Comparison of ENCODE assay signal across 1 cellular context in the genomic region with DNA sequence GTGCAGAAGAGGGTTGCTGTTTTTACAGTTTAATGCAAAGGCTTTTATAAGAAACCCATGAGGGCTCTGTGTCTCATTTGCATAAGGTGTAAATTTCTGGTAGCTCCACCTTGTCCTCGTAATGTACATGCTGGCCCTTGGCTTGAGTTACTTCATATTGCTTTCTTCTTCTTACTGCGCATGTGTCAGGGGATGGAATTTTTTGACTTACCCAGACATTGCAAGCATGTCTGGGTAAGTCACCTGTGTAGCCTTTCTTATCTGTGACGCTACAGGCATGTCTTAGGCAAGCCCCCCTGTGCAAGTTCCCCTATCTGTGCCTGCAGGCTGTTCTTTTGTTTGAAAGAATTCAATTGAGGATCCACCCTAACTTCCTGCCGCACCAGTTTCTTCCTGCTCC.
TF ChIP-seq lines count a peak whose summit lies in the region.

No MANE protein-coding gene starts in this region.

TF ChIP-seq in GM23338, 12 proteins besides CTCF, POLR2A, EP300 and RAD21 (continued from another document):
- TF ChIP-seq, protein P1, sequence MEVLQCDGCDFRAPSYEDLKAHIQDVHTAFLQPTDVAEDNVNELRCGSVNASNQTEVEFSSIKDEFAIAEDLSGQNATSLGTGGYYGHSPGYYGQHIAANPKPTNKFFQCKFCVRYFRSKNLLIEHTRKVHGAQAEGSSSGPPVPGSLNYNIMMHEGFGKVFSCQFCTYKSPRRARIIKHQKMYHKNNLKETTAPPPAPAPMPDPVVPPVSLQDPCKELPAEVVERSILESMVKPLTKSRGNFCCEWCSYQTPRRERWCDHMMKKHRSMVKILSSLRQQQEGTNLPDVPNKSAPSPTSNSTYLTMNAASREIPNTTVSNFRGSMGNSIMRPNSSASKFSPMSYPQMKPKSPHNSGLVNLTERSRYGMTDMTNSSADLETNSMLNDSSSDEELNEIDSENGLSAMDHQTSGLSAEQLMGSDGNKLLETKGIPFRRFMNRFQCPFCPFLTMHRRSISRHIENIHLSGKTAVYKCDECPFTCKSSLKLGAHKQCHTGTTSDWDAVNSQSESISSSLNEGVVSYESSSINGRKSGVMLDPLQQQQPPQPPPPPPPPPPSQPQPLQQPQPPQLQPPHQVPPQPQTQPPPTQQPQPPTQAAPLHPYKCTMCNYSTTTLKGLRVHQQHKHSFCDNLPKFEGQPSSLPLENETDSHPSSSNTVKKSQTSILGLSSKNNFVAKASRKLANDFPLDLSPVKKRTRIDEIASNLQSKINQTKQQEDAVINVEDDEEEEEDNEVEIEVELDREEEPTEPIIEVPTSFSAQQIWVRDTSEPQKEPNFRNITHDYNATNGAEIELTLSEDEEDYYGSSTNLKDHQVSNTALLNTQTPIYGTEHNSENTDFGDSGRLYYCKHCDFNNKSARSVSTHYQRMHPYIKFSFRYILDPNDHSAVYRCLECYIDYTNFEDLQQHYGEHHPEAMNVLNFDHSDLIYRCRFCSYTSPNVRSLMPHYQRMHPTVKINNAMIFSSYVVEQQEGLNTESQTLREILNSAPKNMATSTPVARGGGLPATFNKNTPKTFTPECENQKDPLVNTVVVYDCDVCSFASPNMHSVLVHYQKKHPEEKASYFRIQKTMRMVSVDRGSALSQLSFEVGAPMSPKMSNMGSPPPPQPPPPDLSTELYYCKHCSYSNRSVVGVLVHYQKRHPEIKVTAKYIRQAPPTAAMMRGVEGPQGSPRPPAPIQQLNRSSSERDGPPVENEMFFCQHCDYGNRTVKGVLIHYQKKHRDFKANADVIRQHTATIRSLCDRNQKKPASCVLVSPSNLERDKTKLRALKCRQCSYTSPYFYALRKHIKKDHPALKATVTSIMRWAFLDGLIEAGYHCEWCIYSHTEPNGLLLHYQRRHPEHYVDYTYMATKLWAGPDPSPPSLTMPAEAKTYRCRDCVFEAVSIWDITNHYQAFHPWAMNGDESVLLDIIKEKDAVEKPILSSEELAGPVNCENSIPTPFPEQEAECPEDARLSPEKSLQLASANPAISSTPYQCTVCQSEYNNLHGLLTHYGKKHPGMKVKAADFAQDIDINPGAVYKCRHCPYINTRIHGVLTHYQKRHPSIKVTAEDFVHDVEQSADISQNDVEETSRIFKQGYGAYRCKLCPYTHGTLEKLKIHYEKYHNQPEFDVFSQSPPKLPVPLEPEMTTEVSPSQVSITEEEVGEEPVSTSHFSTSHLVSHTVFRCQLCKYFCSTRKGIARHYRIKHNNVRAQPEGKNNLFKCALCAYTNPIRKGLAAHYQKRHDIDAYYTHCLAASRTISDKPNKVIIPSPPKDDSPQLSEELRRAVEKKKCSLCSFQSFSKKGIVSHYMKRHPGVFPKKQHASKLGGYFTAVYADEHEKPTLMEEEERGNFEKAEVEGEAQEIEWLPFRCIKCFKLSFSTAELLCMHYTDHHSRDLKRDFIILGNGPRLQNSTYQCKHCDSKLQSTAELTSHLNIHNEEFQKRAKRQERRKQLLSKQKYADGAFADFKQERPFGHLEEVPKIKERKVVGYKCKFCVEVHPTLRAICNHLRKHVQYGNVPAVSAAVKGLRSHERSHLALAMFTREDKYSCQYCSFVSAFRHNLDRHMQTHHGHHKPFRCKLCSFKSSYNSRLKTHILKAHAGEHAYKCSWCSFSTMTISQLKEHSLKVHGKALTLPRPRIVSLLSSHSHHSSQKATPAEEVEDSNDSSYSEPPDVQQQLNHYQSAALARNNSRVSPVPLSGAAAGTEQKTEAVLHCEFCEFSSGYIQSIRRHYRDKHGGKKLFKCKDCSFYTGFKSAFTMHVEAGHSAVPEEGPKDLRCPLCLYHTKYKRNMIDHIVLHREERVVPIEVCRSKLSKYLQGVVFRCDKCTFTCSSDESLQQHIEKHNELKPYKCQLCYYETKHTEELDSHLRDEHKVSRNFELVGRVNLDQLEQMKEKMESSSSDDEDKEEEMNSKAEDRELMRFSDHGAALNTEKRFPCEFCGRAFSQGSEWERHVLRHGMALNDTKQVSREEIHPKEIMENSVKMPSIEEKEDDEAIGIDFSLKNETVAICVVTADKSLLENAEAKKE (CRISPR knock-in tag; IDR thresholded peaks at IDR 0.05) = no peak
- TF ChIP-seq, protein P2, sequence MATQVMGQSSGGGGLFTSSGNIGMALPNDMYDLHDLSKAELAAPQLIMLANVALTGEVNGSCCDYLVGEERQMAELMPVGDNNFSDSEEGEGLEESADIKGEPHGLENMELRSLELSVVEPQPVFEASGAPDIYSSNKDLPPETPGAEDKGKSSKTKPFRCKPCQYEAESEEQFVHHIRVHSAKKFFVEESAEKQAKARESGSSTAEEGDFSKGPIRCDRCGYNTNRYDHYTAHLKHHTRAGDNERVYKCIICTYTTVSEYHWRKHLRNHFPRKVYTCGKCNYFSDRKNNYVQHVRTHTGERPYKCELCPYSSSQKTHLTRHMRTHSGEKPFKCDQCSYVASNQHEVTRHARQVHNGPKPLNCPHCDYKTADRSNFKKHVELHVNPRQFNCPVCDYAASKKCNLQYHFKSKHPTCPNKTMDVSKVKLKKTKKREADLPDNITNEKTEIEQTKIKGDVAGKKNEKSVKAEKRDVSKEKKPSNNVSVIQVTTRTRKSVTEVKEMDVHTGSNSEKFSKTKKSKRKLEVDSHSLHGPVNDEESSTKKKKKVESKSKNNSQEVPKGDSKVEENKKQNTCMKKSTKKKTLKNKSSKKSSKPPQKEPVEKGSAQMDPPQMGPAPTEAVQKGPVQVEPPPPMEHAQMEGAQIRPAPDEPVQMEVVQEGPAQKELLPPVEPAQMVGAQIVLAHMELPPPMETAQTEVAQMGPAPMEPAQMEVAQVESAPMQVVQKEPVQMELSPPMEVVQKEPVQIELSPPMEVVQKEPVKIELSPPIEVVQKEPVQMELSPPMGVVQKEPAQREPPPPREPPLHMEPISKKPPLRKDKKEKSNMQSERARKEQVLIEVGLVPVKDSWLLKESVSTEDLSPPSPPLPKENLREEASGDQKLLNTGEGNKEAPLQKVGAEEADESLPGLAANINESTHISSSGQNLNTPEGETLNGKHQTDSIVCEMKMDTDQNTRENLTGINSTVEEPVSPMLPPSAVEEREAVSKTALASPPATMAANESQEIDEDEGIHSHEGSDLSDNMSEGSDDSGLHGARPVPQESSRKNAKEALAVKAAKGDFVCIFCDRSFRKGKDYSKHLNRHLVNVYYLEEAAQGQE (IDR thresholded peaks at IDR 0.05; ENCODE audit: unreplicated experiment) = no peak
- no peak for TF ChIP-seq CREB1 (CRISPR knock-in tag; IDR thresholded peaks at IDR 0.05; ENCODE audit: low read depth)
